16 cellular contexts compared by ENCODE assay signal in genomic region chr5:50320131-50320749, GRCh38.
DNase-seq lines count a peak whose midpoint lies in the region; ATAC-seq, FAIRE-seq and TF ChIP-seq lines count a peak whose summit lies in the region.
"Had no signal": no experiment of that assay in that cellular context is flagged by ENCODE, and none has a peak within 500 bp of the region (broad histone marks: within the 10 kb centered on the region; RNA-seq: fewer than 3 reads in every experiment).

No MANE protein-coding gene starts in this region.

- dilution Hi-C loops in IMR-90 (cut with HindIII; ENCODE audit: low sequenced_read_pairs, unreplicated experiment) (no loop called here), keratinocyte (cut with MboI; ENCODE audit: extremely low pct_ligation_motif_present, low sequenced_read_pairs) (no loop called here)

- intact Hi-C loops in IMR-90 (cut with micrococcal nuclease), result loop anchor here (10.0 kb wide), 1 partner anchor 435 kb away; no protein-coding TSS in a partner anchor
- intact Hi-C loops in naive thymus-derived CD4-positive, alpha-beta T cell (cut with micrococcal nuclease), result loop anchor here in 1 of 2 donors (10.0 kb wide), 1 partner anchor 95 kb away; no protein-coding TSS in a partner anchor

- no peaks in the 10 kb centered on the region for H4K20me1 ChIP-seq in DOHH2 (ENCODE audit: control insufficient read depth, insufficient read depth, low read depth, low read length)
- H4K20me1 ChIP-seq in IMR-90 (ENCODE audit: insufficient read depth, low read length), result no peaks in the 10 kb centered on the region
- H4K20me1 ChIP-seq in keratinocyte (ENCODE audit: control insufficient read depth, extremely low read depth, insufficient read depth, low read length), result no peaks in the 10 kb centered on the region

- peaks cover 0 to 2% (median 0%) of the 10 kb centered on the region in 5 donors for H3K27me3 Mint-ChIP-seq in naive thymus-derived CD4-positive, alpha-beta T cell
- H3K27me3 Mint-ChIP-seq: activated CD4-positive, alpha-beta memory T cell treated with anti-CD3 and anti-CD28 coated beads for 36 hours had no signal

- ATAC-seq in IMR-90 (ENCODE audit: low read depth) (no peak), GM18907 (IDR thresholded peaks at IDR 0.05; ENCODE audit: unreplicated experiment) (no peak), HG02571 (IDR thresholded peaks at IDR 0.05; ENCODE audit: unreplicated experiment) (no peak)
- no peak for ATAC-seq in naive thymus-derived CD4-positive, alpha-beta T cell

- H3K36me3 ChIP-seq in DOHH2 (ENCODE audit: control insufficient read depth, low read length), result peaks cover 4% of the 10 kb centered on the region; the same call in 1 of the 2 replicates
- H3K36me3 ChIP-seq in IMR-90 (ENCODE audit: control insufficient read depth, insufficient read depth, low read length), result no peaks in the 10 kb centered on the region
- H3K36me3 ChIP-seq in keratinocyte (ENCODE audit: control insufficient read depth in 2 of 2, extremely low read depth in 1 of 2, insufficient read depth in 2 of 2, low read length in 2 of 2), result no peaks in the 10 kb centered on the region
- H3K36me3 ChIP-seq in naive thymus-derived CD4-positive, alpha-beta T cell (ENCODE audit: control insufficient read depth in 2 of 3, insufficient read depth in 3 of 3, low read length in 3 of 3), result no peaks in the 10 kb centered on the region
- H3K36me3 ChIP-seq: Peyer's patch had no signal

- no peaks in the 10 kb centered on the region for H3K9me3 Mint-ChIP-seq in naive thymus-derived CD4-positive, alpha-beta T cell
- H3K9me3 Mint-ChIP-seq: activated CD4-positive, alpha-beta memory T cell treated with anti-CD3 and anti-CD28 coated beads for 36 hours had no signal

- H3K79me1 ChIP-seq in IMR-90 (ENCODE audit: low read depth in 1 of 2, low read length in 2 of 2), result no peaks in the 10 kb centered on the region

- H2BK15ac ChIP-seq in IMR-90 (ENCODE audit: low read depth, low read length), result no peak overlapping the region

- H3K9me1 ChIP-seq in IMR-90 (ENCODE audit: insufficient read depth, low read length) (no peaks in the 10 kb centered on the region), keratinocyte (ENCODE audit: control insufficient read depth, extremely low read depth, insufficient read depth, low read length) (no peaks in the 10 kb centered on the region)

- TF ChIP-seq POLR2A in IMR-90 (IDR thresholded peaks at IDR 0.05; ENCODE audit: low read depth, low read length), result no peak

- no peaks in the 10 kb centered on the region for H3K9me2 ChIP-seq in DOHH2 (replicated peaks; ENCODE audit: control insufficient read depth, low read length)

- peaks cover 0 to 5% (median 0%) of the 10 kb centered on the region in 5 donors for H3K36me3 Mint-ChIP-seq in naive thymus-derived CD4-positive, alpha-beta T cell
- H3K36me3 Mint-ChIP-seq: activated CD4-positive, alpha-beta memory T cell treated with anti-CD3 and anti-CD28 coated beads for 36 hours; mesothelial cell of epicardium had no signal

- no peak overlapping the region for H3K4ac ChIP-seq in IMR-90 (ENCODE audit: low read depth, low read length)

- H3K4me3 ChIP-seq in DOHH2 (ENCODE audit: low read length) (no peak overlapping the region), IMR-90 (ENCODE audit: insufficient read depth, low read depth, low read length) (no peak overlapping the region), keratinocyte (ENCODE audit: control insufficient read depth in 2 of 3, extremely low read depth in 1 of 3, insufficient read depth in 2 of 3, low read depth in 1 of 3, low read length in 3 of 3) (no peak overlapping the region)
- no peak overlapping the region for H3K4me3 ChIP-seq in naive thymus-derived CD4-positive, alpha-beta T cell (ENCODE audit: low read length)
- H3K4me3 ChIP-seq: Peyer's patch had no signal

- no peak overlapping the region for H4K5ac ChIP-seq in IMR-90 (ENCODE audit: low read depth, low read length)

- no peaks in the 10 kb centered on the region for H3K79me2 ChIP-seq in DOHH2 (ENCODE audit: control insufficient read depth, low read length)
- no peaks in the 10 kb centered on the region for H3K79me2 ChIP-seq in keratinocyte (ENCODE audit: control insufficient read depth, insufficient read depth, low read length)

- no peak overlapping the region for H4K8ac ChIP-seq in IMR-90 (ENCODE audit: low read depth in 2 of 2, low read length in 2 of 2)

- no peak overlapping the region for H3K27ac Mint-ChIP-seq in naive thymus-derived CD4-positive, alpha-beta T cell
- H3K27ac Mint-ChIP-seq: activated CD4-positive, alpha-beta memory T cell treated with anti-CD3 and anti-CD28 coated beads for 36 hours; mesothelial cell of epicardium had no signal

- no peak overlapping the region for H3K27ac ChIP-seq in DOHH2 (ENCODE audit: low read depth, low read length)
- no peak overlapping the region for H3K27ac ChIP-seq in IMR-90 (ENCODE audit: insufficient read depth, low read length)
- no peak overlapping the region for H3K27ac ChIP-seq in RWPE1
- H3K27ac ChIP-seq in keratinocyte (ENCODE audit: control insufficient read depth, insufficient read depth, low read length), result no peak overlapping the region
- H3K27ac ChIP-seq in naive thymus-derived CD4-positive, alpha-beta T cell (ENCODE audit: low read depth, low read length), result no peak overlapping the region
- H3K27ac ChIP-seq: Peyer's patch had no signal

- in situ Hi-C loops in IMR-90 (cut with MboI; ENCODE audit: low sequenced_read_pairs), result no loop called here

- no CpG with 5 or more reads among the region's 1 CpG for WGBS in IMR-90 (ENCODE audit: extremely low coverage in 2 of 2, insufficient read length in 1 of 2), 2 experiments

- H3K56ac ChIP-seq in IMR-90 (ENCODE audit: extremely low read depth, insufficient read depth, low read length), result no peak overlapping the region

- H4K91ac ChIP-seq in IMR-90 (ENCODE audit: insufficient read depth, low read depth, low read length), result no peak overlapping the region

- no peaks in the 10 kb centered on the region; the same call in 1 of the 2 replicates for H3F3A ChIP-seq in DOHH2 (ENCODE audit: control insufficient read depth, insufficient read depth)

- TF ChIP-seq CTCF in DOHH2 (IDR thresholded peaks at IDR 0.05; ENCODE audit: low read depth, low read length, poor library complexity, severe bottlenecking) (peak; percentile 82), IMR-90 (conservative IDR thresholded peaks at IDR 0.05; ENCODE audit: low read depth, low read length) (peak; percentile 22; the same call in 1 of the 2 replicates), RWPE1 (conservative IDR thresholded peaks at IDR 0.05; ENCODE audit: low read depth) (peak; percentile 72), keratinocyte (optimal IDR thresholded peaks at IDR 0.05 in 1 of 3, IDR thresholded peaks at IDR 0.05 in 1 of 3, conservative IDR thresholded peaks at IDR 0.05 in 1 of 3; ENCODE audit: extremely low read depth in 1 of 3, insufficient read depth in 2 of 3, low read length in 3 of 3) (peak in 2 of 3 experiments; percentile 63 to 75)

- no peak for FAIRE-seq in keratinocyte (lab: Jason Lieb, UNC)

- peaks cover 22% of the 10 kb centered on the region for H3K4me1 ChIP-seq in DOHH2 (ENCODE audit: control insufficient read depth, low read length)
- no peaks in the 10 kb centered on the region for H3K4me1 ChIP-seq in IMR-90 (ENCODE audit: control insufficient read depth, insufficient read depth, low read length)
- H3K4me1 ChIP-seq in keratinocyte (ENCODE audit: control insufficient read depth, extremely low read depth, insufficient read depth, low read length), result no peaks in the 10 kb centered on the region
- no peaks in the 10 kb centered on the region for H3K4me1 ChIP-seq in naive thymus-derived CD4-positive, alpha-beta T cell (ENCODE audit: control insufficient read depth in 2 of 2, insufficient read depth in 2 of 2, low read length in 2 of 2)
- H3K4me1 ChIP-seq: Peyer's patch had no signal

- H3K23ac ChIP-seq in IMR-90 (ENCODE audit: low read depth, low read length), result no peak overlapping the region

- TF ChIP-seq RAD21 in IMR-90 (IDR thresholded peaks at IDR 0.05; ENCODE audit: low read length), result peak; percentile 19; the same call in 1 of the 2 replicates

- H3K9me3 ChIP-seq in DOHH2 (ENCODE audit: control insufficient read depth, insufficient read depth, low read length) (no peaks in the 10 kb centered on the region; the same call in 1 of the 2 replicates), IMR-90 (ENCODE audit: control insufficient read depth, insufficient read depth, low read length) (no peaks in the 10 kb centered on the region), keratinocyte (ENCODE audit: control insufficient read depth, low read depth, low read length) (no peaks in the 10 kb centered on the region)
- no peaks in the 10 kb centered on the region for H3K9me3 ChIP-seq in naive thymus-derived CD4-positive, alpha-beta T cell (ENCODE audit: control insufficient read depth in 2 of 3, low read length in 3 of 3)
- H3K9me3 ChIP-seq: Peyer's patch had no signal

- H2AFZ ChIP-seq in IMR-90 (replicated peaks; ENCODE audit: low read length, poor library complexity) (no peak overlapping the region), keratinocyte (ENCODE audit: control insufficient read depth, low read length) (no peak overlapping the region)

- no peaks in the 10 kb centered on the region for H3K27me3 ChIP-seq in DOHH2 (ENCODE audit: control insufficient read depth, low read length)
- H3K27me3 ChIP-seq in IMR-90 (ENCODE audit: control insufficient read depth, insufficient read depth, low read length), result no peaks in the 10 kb centered on the region
- no peaks in the 10 kb centered on the region for H3K27me3 ChIP-seq in keratinocyte (ENCODE audit: control insufficient read depth, extremely low read depth, insufficient read depth, low read length)
- H3K27me3 ChIP-seq in naive thymus-derived CD4-positive, alpha-beta T cell (ENCODE audit: control insufficient read depth in 2 of 2, insufficient read depth in 2 of 2, low read length in 2 of 2), result no peaks in the 10 kb centered on the region
- H3K27me3 ChIP-seq: Peyer's patch had no signal

- H3K4me2 ChIP-seq in DOHH2 (ENCODE audit: low read length) (no peak overlapping the region), IMR-90 (ENCODE audit: low read depth, low read length) (no peak overlapping the region), keratinocyte (ENCODE audit: control insufficient read depth, extremely low read depth, insufficient read depth, low read depth, low read length) (no peak overlapping the region)

- H3K9ac ChIP-seq in IMR-90 (ENCODE audit: low read depth, low read length) (no peak overlapping the region), keratinocyte (ENCODE audit: control insufficient read depth, extremely low read depth, insufficient read depth, low read length) (no peak overlapping the region)

- POLR2A ChIA-PET in IMR-90 (lab: Charles Lee; ENCODE audit: unreplicated experiment) (no interaction called here), RWPE1 (lab: Yijun Ruan, JAX; ENCODE audit: low non-redundant PET) (no interaction called here)
- POLR2A ChIA-PET in naive thymus-derived CD4-positive, alpha-beta T cell (lab: Charles Lee), result no interaction called here

- H2AK5ac ChIP-seq in IMR-90 (ENCODE audit: low read depth, low read length), result no peak overlapping the region

- no peak overlapping the region for H3K4me3 Mint-ChIP-seq in naive thymus-derived CD4-positive, alpha-beta T cell
- H3K4me3 Mint-ChIP-seq: activated CD4-positive, alpha-beta memory T cell treated with anti-CD3 and anti-CD28 coated beads for 36 hours; mesothelial cell of epicardium had no signal

- H2BK5ac ChIP-seq in IMR-90 (ENCODE audit: low read depth, low read length, poor library complexity, severe bottlenecking), result no peak overlapping the region

- CTCF ChIA-PET in IMR-90 (lab: Yijun Ruan, JAX), result no interaction called here
- CTCF ChIA-PET in RWPE1 (lab: Yijun Ruan, JAX), result interaction anchor here (0.7 kb wide), 1 partner anchor 23 kb away, joined by 3 read pairs; no protein-coding TSS in a partner anchor
- CTCF ChIA-PET in naive thymus-derived CD4-positive, alpha-beta T cell (lab: Charles Lee), result no interaction called here

- no peak overlapping the region for H3K14ac ChIP-seq in IMR-90 (replicated peaks; ENCODE audit: low read depth, low read length)

- DNase-seq in IMR-90 (no peak), RWPE1 (ENCODE audit: low spot score) (peak; percentile 13), keratinocyte (ENCODE audit: low read depth, low spot score) (no peak), NCI-H2227 (lab: John Stamatoyannopoulos, UW; ENCODE audit: unreplicated experiment) (no peak)
- no peak for DNase-seq in naive thymus-derived CD4-positive, alpha-beta T cell
- DNase-seq: activated CD4-positive, alpha-beta memory T cell treated with anti-CD3 and anti-CD28 coated beads for 36 hours; activated effector memory CD4-positive, alpha-beta T cell treated with Interleukin-2 at 50 U/mL for 16 hours; foreskin melanocyte; KG1; occipital lobe; Peyer's patch; T-helper 9 cell had no signal

- no peak overlapping the region for H2BK20ac ChIP-seq in IMR-90 (ENCODE audit: low read depth, low read length)

- no peak overlapping the region for H2BK120ac ChIP-seq in IMR-90 (ENCODE audit: low read depth, low read length)

- H3K18ac ChIP-seq in IMR-90 (ENCODE audit: low read depth, low read length), result no peak overlapping the region

- no peak overlapping the region for H2AK9ac ChIP-seq in IMR-90 (replicated peaks; ENCODE audit: low read depth, low read length, poor library complexity)

- no TSS peak for BruUV-seq in IMR-90 (replicated peaks; lab: Mats Ljungman, UMichigan)

- peaks cover 0 to 2% (median 0%) of the 10 kb centered on the region in 7 donors for H3K4me1 Mint-ChIP-seq in naive thymus-derived CD4-positive, alpha-beta T cell
- H3K4me1 Mint-ChIP-seq: mesothelial cell of epicardium had no signal

Comparison
In these comparisons a context has a peak if more than half of its experiments do, and no peak if none do; other contexts are left out.
1. CTCF ChIP-seq: peak in every context shown above with its lines; median percentile 82 in DOHH2; 72 in RWPE1; 69 in keratinocyte; 22 in IMR-90.